Comparison of ENCODE assay signal across 15 cellular contexts in genomic region chr11:48025293-48025982, GRCh38. TPM values are rescaled to one million over a fixed set of nuclear protein-coding genes. Genes with fewer than 3 reads are reported as not detected.
DNase-seq lines count a peak whose midpoint lies in the region; ATAC-seq, FAIRE-seq and TF ChIP-seq lines count a peak whose summit lies in the region.
"Had no signal": no experiment of that assay in that cellular context is flagged by ENCODE, and none has a peak within 500 bp of the region (broad histone marks: within the 10 kb centered on the region; RNA-seq: fewer than 3 reads in every experiment).

No MANE protein-coding gene starts in this region.

- no peak for TF ChIP-seq RAD21 in A549 (conservative IDR thresholded peaks at IDR 0.05 in 1 of 2, IDR thresholded peaks at IDR 0.05 in 1 of 2)

- ATAC-seq in A549, result peak; percentile 20 to 44; a peak in 3 of 6 replicates
- no peak for ATAC-seq in GM18907 (IDR thresholded peaks at IDR 0.05; ENCODE audit: unreplicated experiment)
- ATAC-seq: T-cell had no signal

- DNase-seq in A549 (ENCODE audit: low read depth in 1 of 2, low spot score in 1 of 2) (no peak), DMS 273 treated with DMSO at 0.1 percent for 48 hours (lab: John Stamatoyannopoulos, UW) (peak; percentile 33), neural crest cell (ENCODE audit: low read depth, low spot score) (no peak), NCI-H2081 treated with DMSO at 0.1 percent for 48 hours (lab: John Stamatoyannopoulos, UW) (no peak), H54 (ENCODE audit: insufficient read length, low spot score) (no peak), T-helper 9 cell (no peak)
- no peak for DNase-seq in activated T-helper 2 cell treated with anti-CD3 and anti-CD28 coated beads, Interferon-gamma antibody, Interleukin-2, Interleukin-4, amounts not matched to agents 10 μg/mL and 5 μg/mL and 100 μg/mL, durations not matched to agents 14 hours and 24 hours and 36 hours (ENCODE audit: low spot score)
- DNase-seq: activated CD4-positive, CD25-positive, alpha-beta regulatory T cell treated with anti-CD3 and anti-CD28 coated beads, Interleukin-2, amount 50 U/mL, for 72 hours; DND-41; MM.1S; RPMI8226; T-cell; tibial artery had no signal

- no peak overlapping the region for H3K4me2 ChIP-seq in A549

- no peak for TF ChIP-seq EP300 in A549 (IDR thresholded peaks at IDR 0.05)

- no peaks in the 10 kb centered on the region for H3K9me3 ChIP-seq in A549
- H3K9me3 ChIP-seq: ascending aorta, tibial artery had no signal

- no peaks in the 10 kb centered on the region for H3K27me3 Mint-ChIP-seq in activated T-helper 2 cell treated with anti-CD3 and anti-CD28 coated beads, Interferon-gamma antibody, Interleukin-2, Interleukin-4, amounts not matched to agents 10 μg/mL and 5 μg/mL and 100 μg/mL, durations not matched to agents 14 hours and 24 hours and 36 hours (ENCODE audit: low read depth)
- H3K27me3 Mint-ChIP-seq in neural crest cell (ENCODE audit: low read depth), result no peaks in the 10 kb centered on the region
- H3K27me3 Mint-ChIP-seq: T-cell had no signal

- H3K9me3 Mint-ChIP-seq in activated T-helper 2 cell treated with anti-CD3 and anti-CD28 coated beads, Interferon-gamma antibody, Interleukin-2, Interleukin-4, amounts not matched to agents 10 μg/mL and 5 μg/mL and 100 μg/mL, durations not matched to agents 14 hours and 24 hours and 36 hours, result no peaks in the 10 kb centered on the region
- no peaks in the 10 kb centered on the region for H3K9me3 Mint-ChIP-seq in neural crest cell
- H3K9me3 Mint-ChIP-seq: T-cell had no signal

- WGBS in A549 (ENCODE audit: missing lambda C conversion rate), result 92% methylated on average over 9 of the region's 9 CpGs

- H3K4me1 ChIP-seq in A549, result peaks cover 63% of the 10 kb centered on the region
- H3K4me1 ChIP-seq: ascending aorta had no signal

- POLR2A ChIA-PET in A549 (lab: Yijun Ruan, JAX), result no interaction called here

- H3K4me3 ChIP-seq in A549, result no peak overlapping the region
- H3K4me3 ChIP-seq: ascending aorta, tibial artery had no signal

- TF ChIP-seq POLR2A in A549 (IDR thresholded peaks at IDR 0.05; ENCODE audit: low read length), result no peak
- no peak for TF ChIP-seq POLR2A in H54 (IDR thresholded peaks at IDR 0.05; ENCODE audit: low read depth, low read length)

- no peak for FAIRE-seq in A549 (lab: Jason Lieb, UNC)
- FAIRE-seq in H54 (lab: Jason Lieb, UNC), result no peak

- intact Hi-C loops in activated T-helper 2 cell treated with anti-CD3 and anti-CD28 coated beads, Interferon-gamma antibody, Interleukin-2, Interleukin-4, amounts not matched to agents 10 μg/mL and 5 μg/mL and 100 μg/mL, durations not matched to agents 14 hours and 24 hours and 36 hours (cut with micrococcal nuclease), result no loop called here

- H3K4me3 Mint-ChIP-seq in activated T-helper 2 cell treated with anti-CD3 and anti-CD28 coated beads, Interferon-gamma antibody, Interleukin-2, Interleukin-4, amounts not matched to agents 10 μg/mL and 5 μg/mL and 100 μg/mL, durations not matched to agents 14 hours and 24 hours and 36 hours (ENCODE audit: low read depth), result no peak overlapping the region
- H3K4me3 Mint-ChIP-seq in neural crest cell, result peak overlapping the region; percentile 31
- H3K4me3 Mint-ChIP-seq: T-cell had no signal

- peak overlapping the region; percentile 65 for H3K27ac Mint-ChIP-seq in activated T-helper 2 cell treated with anti-CD3 and anti-CD28 coated beads, Interferon-gamma antibody, Interleukin-2, Interleukin-4, amounts not matched to agents 10 μg/mL and 5 μg/mL and 100 μg/mL, durations not matched to agents 14 hours and 24 hours and 36 hours
- peak overlapping the region; percentile 39 for H3K27ac Mint-ChIP-seq in neural crest cell (ENCODE audit: unreplicated experiment)

- peaks cover 53% of the 10 kb centered on the region for H3K4me1 Mint-ChIP-seq in activated T-helper 2 cell treated with anti-CD3 and anti-CD28 coated beads, Interferon-gamma antibody, Interleukin-2, Interleukin-4, amounts not matched to agents 10 μg/mL and 5 μg/mL and 100 μg/mL, durations not matched to agents 14 hours and 24 hours and 36 hours (ENCODE audit: low read depth)
- peaks cover 44% of the 10 kb centered on the region for H3K4me1 Mint-ChIP-seq in neural crest cell

- CTCF ChIA-PET in A549 (lab: Yijun Ruan, JAX), result interaction anchor here (0.9 to 1.6 kb wide), 7 partner anchors 10 to 171 kb away, joined by 3 to 5 read pairs (median 3); no protein-coding TSS in a partner anchor

- H3K36me3 Mint-ChIP-seq in activated T-helper 2 cell treated with anti-CD3 and anti-CD28 coated beads, Interferon-gamma antibody, Interleukin-2, Interleukin-4, amounts not matched to agents 10 μg/mL and 5 μg/mL and 100 μg/mL, durations not matched to agents 14 hours and 24 hours and 36 hours (ENCODE audit: low read depth), result peaks cover 50% of the 10 kb centered on the region
- H3K36me3 Mint-ChIP-seq in neural crest cell (ENCODE audit: low read depth), result no peaks in the 10 kb centered on the region

- H3K27ac ChIP-seq in A549, result peak overlapping the region in 1 of 2 experiments; percentile 39; a peak in 3 of 6 replicates
- H3K27ac ChIP-seq: ascending aorta, tibial artery had no signal

- TF ChIP-seq CTCF in A549 (IDR thresholded peaks at IDR 0.05), result no peak
- no peak for TF ChIP-seq CTCF in neural crest cell (conservative IDR thresholded peaks at IDR 0.05)

TF ChIP-seq in A549, 52 proteins besides CTCF, POLR2A, EP300 and RAD21:
- TF ChIP-seq MYC (IDR thresholded peaks at IDR 0.05; ENCODE audit: borderline replicate concordance, low read length) (no peak), HES2 (IDR thresholded peaks at IDR 0.05) (no peak), SMC3 (IDR thresholded peaks at IDR 0.05) (no peak), ZC3H11A (IDR thresholded peaks at IDR 0.05) (no peak), HOXB5 (CRISPR knock-in tag; IDR thresholded peaks at IDR 0.05) (no peak)

RNA-seq across cellular contexts. Expression of gene PTPRJ, which starts 45.1 kb away (rescaled TPM):
- polyA plus RNA-seq in A549 (2011; rRNA removed) (30.3 and 46.2 TPM in 2 replicates), A549 (2017; fragmentation: RNase III; extraction: RNeasy Plus Mini Kit Qiagen cat#74134 plus additional on column Dnase treatment) (47.0 to 55.6 TPM (median 50.5 TPM) in 3 replicates)
- polyA plus RNA-seq in A549 (2012; cell fraction: cytosol; rRNA removed), result 15.4 and 22.0 TPM in 2 replicates
- polyA plus RNA-seq in A549 (2012; cell fraction: nucleus; rRNA removed), result 23.1 and 39.4 TPM in 2 replicates
- polyA minus RNA-seq in A549 (2011; rRNA and poly(A)+ RNA removed), result 62.1 and 63.5 TPM in 2 replicates
- total RNA-seq in activated T-helper 2 cell treated with anti-CD3 and anti-CD28 coated beads, Interferon-gamma antibody, Interleukin-2, Interleukin-4, amounts not matched to agents 10 μg/mL and 5 μg/mL and 100 μg/mL, durations not matched to agents 14 hours and 24 hours and 36 hours, result 50.9 and 53.2 TPM in 2 replicates
- total RNA-seq in neural crest cell, result 24.3 and 25.5 TPM in 2 replicates
